8 cellular contexts compared by ENCODE assay signal in the genomic region with DNA sequence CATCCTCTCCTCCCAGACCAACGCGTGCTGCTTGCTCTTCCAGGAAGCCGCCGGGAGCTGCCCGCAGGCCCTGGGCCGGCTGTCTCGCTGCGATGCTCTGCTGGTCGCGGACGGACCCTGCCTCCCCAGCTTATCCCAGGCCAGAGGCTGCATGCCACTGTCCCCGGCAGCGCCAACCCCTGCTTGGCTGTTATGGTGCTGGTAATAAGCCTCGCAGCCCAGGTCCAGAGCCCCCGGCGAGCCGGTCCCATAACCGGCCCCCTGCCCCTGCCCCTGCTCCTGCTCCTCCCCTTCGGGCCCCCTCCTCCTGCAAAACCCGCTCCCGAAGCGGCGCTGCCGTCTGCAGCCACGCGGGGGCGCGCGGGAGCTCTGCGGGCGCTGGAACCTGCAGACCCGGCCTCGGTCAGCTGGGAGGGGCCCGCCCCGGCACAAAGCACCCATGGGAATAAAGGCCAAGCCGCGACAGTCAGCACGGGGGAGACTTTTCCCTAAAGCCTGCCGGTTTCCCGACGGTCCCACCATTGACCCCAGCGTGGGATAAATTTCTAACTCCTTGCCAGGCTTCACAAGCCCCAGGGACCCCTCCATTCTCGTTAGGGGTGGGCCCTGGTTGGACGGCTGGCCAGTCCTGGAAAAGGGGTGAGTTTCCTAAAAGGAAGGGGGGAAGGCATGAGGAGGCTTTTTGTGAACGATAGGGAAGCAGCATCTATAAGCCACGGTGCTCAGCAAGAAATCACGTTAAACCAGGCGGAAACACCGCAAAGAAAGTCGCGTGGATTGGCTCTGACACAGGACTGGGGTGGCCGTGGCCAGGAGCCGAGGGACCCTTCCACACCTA. TPM values are rescaled to one million over a fixed set of nuclear protein-coding genes. Genes with fewer than 3 reads are reported as not detected.
A peak's percentile ranks its signal among the peaks of the same experiment; 100 is the strongest.
DNase-seq lines count a peak whose midpoint lies in the region; ATAC-seq and TF ChIP-seq lines count a peak whose summit lies in the region.

No MANE protein-coding gene starts in this region.

- CTCF ChIA-PET in BJ (lab: Yijun Ruan, JAX), result interaction anchor here (0.6 to 3.4 kb wide), 30 partner anchors 8 to 267 kb away, joined by 3 to 24 read pairs (median 4); partner anchors contain the start of gene CBX4

- ATAC-seq in mucosa of descending colon (peak; percentile 76), GM21515 (IDR thresholded peaks at IDR 0.05; ENCODE audit: unreplicated experiment) (no peak)

- peaks cover 37% of the 10 kb centered on the region for H3K27me3 ChIP-seq in BJ (ENCODE audit: control insufficient read depth, insufficient read depth, low read length)

- no peak for DNase-seq in BJ (ENCODE audit: low read depth)
- no peak for DNase-seq in HFF-Myc (ENCODE audit: extremely low read depth, low read depth)
- peak; percentile 20 to 28 for DNase-seq in NOMO-1 (lab: John Stamatoyannopoulos, UW; ENCODE audit: unreplicated experiment in 2 of 2)
- peak; percentile 76 for DNase-seq in activated CD8-positive, alpha-beta memory T cell treated with anti-CD3 and anti-CD28 coated beads, Interleukin-2, amount 50 U/mL, for 4 hours
- DNase-seq in epithelial cell of proximal tubule (ENCODE audit: low read depth), result no peak
- DNase-seq in mucosa of descending colon, result peak; percentile 65 to 85 (median 79)
- peak; percentile 22 to 44 for DNase-seq in stimulated activated CD8-positive, alpha-beta memory T cell treated with anti-CD3 and anti-CD28 coated beads, Interleukin-4, amount 100 ng/mL, for 4 hours (ENCODE audit: low read depth in 2 of 2, low spot score in 1 of 2)

- H3K4me3 ChIP-seq in BJ (ENCODE audit: low read depth, low read length), result no peak overlapping the region
- H3K4me3 ChIP-seq in HFF-Myc (replicated peaks; ENCODE audit: low read depth, low read length), result no peak overlapping the region
- no peak overlapping the region for H3K4me3 ChIP-seq in epithelial cell of proximal tubule (ENCODE audit: low read depth, low read length)
- no peak overlapping the region for H3K4me3 ChIP-seq in mucosa of descending colon

- intact Hi-C loops in mucosa of descending colon (cut with DNase I, micrococcal nuclease), result no loop called here

- POLR2A ChIA-PET in BJ (lab: Charles Lee), result no interaction called here

- H3K4me1 ChIP-seq in mucosa of descending colon (ENCODE audit: low read depth), result peaks cover 8% of the 10 kb centered on the region

- no peaks in the 10 kb centered on the region for H3K9me3 ChIP-seq in mucosa of descending colon

- TF ChIP-seq CTCF in BJ (IDR thresholded peaks at IDR 0.05; ENCODE audit: insufficient read depth, low read depth, low read length) (peak; percentile 90), HFF-Myc (IDR thresholded peaks at IDR 0.05; ENCODE audit: low read depth, low read length, missing control alignments) (peak; percentile 90), epithelial cell of proximal tubule (conservative IDR thresholded peaks at IDR 0.05; ENCODE audit: low read depth, low read length) (peak; percentile 78), mucosa of descending colon (IDR thresholded peaks at IDR 0.05) (peak; percentile 89)

- H3K36me3 ChIP-seq in BJ (ENCODE audit: control insufficient read depth, insufficient read depth, low read length) (no peaks in the 10 kb centered on the region), mucosa of descending colon (ENCODE audit: low read depth) (no peaks in the 10 kb centered on the region)

RNA-seq across cellular contexts. Expression of gene ENPP7, which starts 11.2 kb away (rescaled TPM):
- polyA plus RNA-seq in BJ (2011; rRNA removed), result not detected in 2 replicates
- polyA minus RNA-seq in BJ (2011; rRNA and poly(A)+ RNA removed), result not detected in 2 replicates
- total RNA-seq in epithelial cell of proximal tubule (not detected in 2 replicates), mucosa of descending colon (not detected)

RNA-seq across cellular contexts. Expression of gene CBX2, which starts 36.0 kb away (rescaled TPM):
- polyA plus RNA-seq in BJ (2011; rRNA removed), result 0.74 and 1.5 TPM in 2 replicates
- 1.3 and 1.8 TPM in 2 replicates for polyA minus RNA-seq in BJ (2011; rRNA and poly(A)+ RNA removed)
- total RNA-seq in epithelial cell of proximal tubule, result 7.6 and 11.1 TPM in 2 replicates
- 1 to 10 TPM in 1 of 3 donors, under 1 TPM in 2; 0.14 to 1.5 (median 0.76) TPM for total RNA-seq in mucosa of descending colon

RNA-seq across cellular contexts. Expression of gene CBX8, which starts 54.9 kb away (rescaled TPM):
- polyA plus RNA-seq in BJ (2011; rRNA removed), result 0.32 and 0.47 TPM in 2 replicates
- 0.52 and 0.57 TPM in 2 replicates for polyA minus RNA-seq in BJ (2011; rRNA and poly(A)+ RNA removed)
- 3.5 and 4.1 TPM in 2 replicates for total RNA-seq in epithelial cell of proximal tubule
- 1 to 10 TPM; 3.4 to 4.7 (median 4.0) TPM for total RNA-seq in mucosa of descending colon

Comparison
In these comparisons a context has a peak if more than half of its experiments do, and no peak if none do; other contexts are left out.
1. DNase-seq: peak in NOMO-1 (2 of 2), activated CD8-positive, alpha-beta memory T cell treated with anti-CD3 and anti-CD28 coated beads, Interleukin-2, amount 50 U/mL, for 4 hours (single experiment), mucosa of descending colon (3 of 3) and stimulated activated CD8-positive, alpha-beta memory T cell treated with anti-CD3 and anti-CD28 coated beads, Interleukin-4, amount 100 ng/mL, for 4 hours (2 of 2); none in BJ (single experiment), HFF-Myc (single experiment) and epithelial cell of proximal tubule (single experiment).
2. Peak in every context shown above with its lines, with median percentiles within 50 percentile points of each other: CTCF ChIP-seq.